ENCODE assay signal across 28 cellular contexts in genomic region chr5:77360969-77361368, GRCh38.
DNase-seq lines count a peak whose midpoint lies in the region; ATAC-seq and TF ChIP-seq lines count a peak whose summit lies in the region.
"Had no signal": no experiment of that assay in that cellular context is flagged by ENCODE, and none has a peak within 500 bp of the region (broad histone marks: within the 10 kb centered on the region; RNA-seq: fewer than 3 reads in every experiment).

No MANE protein-coding gene starts in this region.

- no peak overlapping the region for H3K27ac ChIP-seq in right cardiac atrium (ENCODE audit: low read length)
- no peak overlapping the region for H3K27ac ChIP-seq in left ventricle myocardium inferior (replicated peaks)
- H3K27ac ChIP-seq: 22Rv1; A549; BLaER1; BLaER1 treated with 17β-estradiol and CSF1 and Interleukin-3, amounts not matched to agents 10 nM and 100 nM; C4-2B had no signal

- no peak for TF ChIP-seq CTCF in left ventricle myocardium inferior (IDR thresholded peaks at IDR 0.05; ENCODE audit: borderline replicate concordance)

- no peaks in the 10 kb centered on the region for H3K27me3 ChIP-seq in right cardiac atrium (ENCODE audit: control insufficient read depth, insufficient read depth)
- no peaks in the 10 kb centered on the region for H3K27me3 ChIP-seq in left ventricle myocardium inferior (ENCODE audit: low read depth)
- H3K27me3 ChIP-seq: BE2C; BLaER1; BLaER1 treated with 17β-estradiol and CSF1 and Interleukin-3, amounts not matched to agents 10 nM and 100 nM had no signal

- no peak for DNase-seq in left ventricle myocardium superior
- DNase-seq in cardiac septum (ENCODE audit: low spot score), result no peak
- no peak for DNase-seq in right cardiac atrium
- no peak for DNase-seq in left ventricle myocardium inferior
- DNase-seq: 8988T; ACHN; AML-193; BE2C; C1 segment of cervical spinal cord; Caco-2; Calu3; CD4-positive, alpha-beta memory T cell; CD4-positive, alpha-beta T cell; CD4-positive, CD25-positive, alpha-beta regulatory T cell; CD8-positive, alpha-beta memory T cell; CD8-positive, alpha-beta T cell; COR-L47; DMS 273 treated with DMSO at 0.1 percent for 48 hours; DMS153; DMS53; DMS79; DMS79 treated with DMSO at 0.1 percent for 48 hours; DND-41 had no signal

- H3K36me3 ChIP-seq in left ventricle myocardium inferior, result no peaks in the 10 kb centered on the region
- H3K36me3 ChIP-seq: BE2C; BLaER1; BLaER1 treated with 17β-estradiol and CSF1 and Interleukin-3, amounts not matched to agents 10 nM and 100 nM had no signal

- peak; percentile 51 for ATAC-seq in left ventricle myocardium superior
- ATAC-seq in right cardiac atrium, result peak; percentile 37 to 58
- ATAC-seq: A549; CD8-positive, alpha-beta T cell had no signal

- no peaks in the 10 kb centered on the region for H3K4me1 ChIP-seq in right cardiac atrium (ENCODE audit: control insufficient read depth, insufficient read depth, low read length)
- peaks cover 5% of the 10 kb centered on the region for H3K4me1 ChIP-seq in left ventricle myocardium inferior
- H3K4me1 ChIP-seq: BLaER1 had no signal

- WGBS in right cardiac atrium, result 32% methylated on average over 1 of the region's 1 CpG

- intact Hi-C loops in left ventricle myocardium superior (cut with micrococcal nuclease), result no loop called here
- intact Hi-C loops in cardiac septum (cut with DNase I), result no loop called here
- intact Hi-C loops in right cardiac atrium (cut with DNase I), result no loop called here
- intact Hi-C loops in left ventricle myocardium inferior (cut with micrococcal nuclease), result no loop called here

- H3K4me3 ChIP-seq in right cardiac atrium (ENCODE audit: low read length) (no peak overlapping the region), left ventricle myocardium inferior (no peak overlapping the region)
- H3K4me3 ChIP-seq: A549; BLaER1; BLaER1 treated with 17β-estradiol and CSF1 and Interleukin-3, amounts not matched to agents 10 nM and 100 nM had no signal

- no peaks in the 10 kb centered on the region for H3K9me3 ChIP-seq in right cardiac atrium (ENCODE audit: control insufficient read depth, low read length)
- H3K9me3 ChIP-seq in left ventricle myocardium inferior (replicated peaks), result no peaks in the 10 kb centered on the region
- H3K9me3 ChIP-seq: A549; BE2C; BLaER1; BLaER1 treated with 17β-estradiol and CSF1 and Interleukin-3, amounts not matched to agents 10 nM and 100 nM had no signal
